1 cellular context compared by ENCODE assay signal in genomic region chr19:1478934-1479707, GRCh38.
TF ChIP-seq lines count a peak whose summit lies in the region.

Gene C19orf25, minus strand, starts transcription at chr19:1479215. Its CDS starts 312 bp downstream, at chr19:1478903.

TF ChIP-seq in HepG2, 621 proteins besides CTCF, POLR2A, EP300 and RAD21 (continued from another document and continues in another):
- TF ChIP-seq ZNF407 (CRISPR knock-in tag; IDR thresholded peaks at IDR 0.05; ENCODE audit: not compliant biosample characterization) (no peak), DMAP1 (CRISPR knock-in tag; IDR thresholded peaks at IDR 0.05) (peak; percentile 51), ARID3A (IDR thresholded peaks at IDR 0.05; ENCODE audit: low read depth, low read length) (0 out of 2 replicates have a peak, but pooled peaks have one; percentile 42), ZNF354B (CRISPR knock-in tag; IDR thresholded peaks at IDR 0.05) (no peak), ZNF331 (CRISPR knock-in tag; IDR thresholded peaks at IDR 0.05) (peak; percentile 22; the same call in 1 of the 2 replicates), FOXA3 (CRISPR knock-in tag; IDR thresholded peaks at IDR 0.05) (no peak), PAF1 (CRISPR knock-in tag; IDR thresholded peaks at IDR 0.05) (no peak), ZNF510 (CRISPR knock-in tag; IDR thresholded peaks at IDR 0.05; ENCODE audit: low read depth) (no peak), ZNF337 (CRISPR knock-in tag; IDR thresholded peaks at IDR 0.05; ENCODE audit: borderline replicate concordance, low read depth) (no peak), HNRNPL (IDR thresholded peaks at IDR 0.05; ENCODE audit: low read depth, low read length) (no peak), ZNF547 (CRISPR knock-in tag; IDR thresholded peaks at IDR 0.05) (peak; percentile 66; the same call in 1 of the 2 replicates), CCAR2 (optimal IDR thresholded peaks at IDR 0.05; ENCODE audit: low read depth, low read length) (no peak), ZNF256 (CRISPR knock-in tag; conservative IDR thresholded peaks at IDR 0.05) (no peak), ZNF263 (CRISPR knock-in tag; IDR thresholded peaks at IDR 0.05) (peak; percentile 87), ZNF251 (CRISPR knock-in tag; IDR thresholded peaks at IDR 0.05) (no peak), RBFOX2 (IDR thresholded peaks at IDR 0.05; ENCODE audit: low read depth, low read length) (peak; percentile 91), SMAD1 (CRISPR knock-in tag; IDR thresholded peaks at IDR 0.05; ENCODE audit: borderline replicate concordance, low read depth) (no peak), KDM6A (CRISPR knock-in tag; IDR thresholded peaks at IDR 0.05; ENCODE audit: low read depth) (no peak), FOXJ3 (CRISPR knock-in tag; IDR thresholded peaks at IDR 0.05; ENCODE audit: borderline replicate concordance) (no peak), CEBPZ (IDR thresholded peaks at IDR 0.05; ENCODE audit: low read length) (no peak), ZNF292 (CRISPR knock-in tag; IDR thresholded peaks at IDR 0.05; ENCODE audit: borderline replicate concordance, low read depth) (0 out of 2 replicates have a peak, but pooled peaks have one; percentile 39), FLYWCH1 (CRISPR knock-in tag; IDR thresholded peaks at IDR 0.05) (no peak), MNT (IDR thresholded peaks at IDR 0.05) (peak; percentile 58), CHD2 (IDR thresholded peaks at IDR 0.05; ENCODE audit: low read depth, low read length) (0 out of 2 replicates have a peak, but pooled peaks have one; percentile 28), NPAS2 (CRISPR knock-in tag; IDR thresholded peaks at IDR 0.05; ENCODE audit: borderline replicate concordance) (no peak), LCORL (IDR thresholded peaks at IDR 0.05) (no peak), LCORL (CRISPR knock-in tag; IDR thresholded peaks at IDR 0.05) (peak; percentile 85), ZNF414 (CRISPR knock-in tag; IDR thresholded peaks at IDR 0.05) (peak; percentile 65; the same call in 1 of the 2 replicates), ZNF644 (CRISPR knock-in tag; IDR thresholded peaks at IDR 0.05; ENCODE audit: low read depth) (no peak), ZNF451 (CRISPR knock-in tag; IDR thresholded peaks at IDR 0.05) (no peak), MIER2 (CRISPR knock-in tag; IDR thresholded peaks at IDR 0.05) (no peak), GLI4 (CRISPR knock-in tag; IDR thresholded peaks at IDR 0.05; ENCODE audit: borderline replicate concordance) (no peak), ZNF552 (CRISPR knock-in tag; IDR thresholded peaks at IDR 0.05; ENCODE audit: borderline replicate concordance) (no peak), ZMYM4 (CRISPR knock-in tag; IDR thresholded peaks at IDR 0.05) (peak; percentile 56; the same call in 1 of the 2 replicates), PATZ1 (CRISPR knock-in tag; IDR thresholded peaks at IDR 0.05) (peak; percentile 31; the same call in 1 of the 2 replicates), ZBTB49 (CRISPR knock-in tag; IDR thresholded peaks at IDR 0.05; ENCODE audit: borderline replicate concordance) (no peak), ZBTB38 (CRISPR knock-in tag; IDR thresholded peaks at IDR 0.05) (peak; percentile 72), POGK (CRISPR knock-in tag; conservative IDR thresholded peaks at IDR 0.05) (peak; percentile 63), ZC3H13 (CRISPR knock-in tag; IDR thresholded peaks at IDR 0.05) (no peak; the same call in 1 of the 2 replicates), ZNF10 (CRISPR knock-in tag; IDR thresholded peaks at IDR 0.05; ENCODE audit: borderline replicate concordance, low read depth) (no peak)
